14 cellular contexts compared by ENCODE assay signal in the genomic region with DNA sequence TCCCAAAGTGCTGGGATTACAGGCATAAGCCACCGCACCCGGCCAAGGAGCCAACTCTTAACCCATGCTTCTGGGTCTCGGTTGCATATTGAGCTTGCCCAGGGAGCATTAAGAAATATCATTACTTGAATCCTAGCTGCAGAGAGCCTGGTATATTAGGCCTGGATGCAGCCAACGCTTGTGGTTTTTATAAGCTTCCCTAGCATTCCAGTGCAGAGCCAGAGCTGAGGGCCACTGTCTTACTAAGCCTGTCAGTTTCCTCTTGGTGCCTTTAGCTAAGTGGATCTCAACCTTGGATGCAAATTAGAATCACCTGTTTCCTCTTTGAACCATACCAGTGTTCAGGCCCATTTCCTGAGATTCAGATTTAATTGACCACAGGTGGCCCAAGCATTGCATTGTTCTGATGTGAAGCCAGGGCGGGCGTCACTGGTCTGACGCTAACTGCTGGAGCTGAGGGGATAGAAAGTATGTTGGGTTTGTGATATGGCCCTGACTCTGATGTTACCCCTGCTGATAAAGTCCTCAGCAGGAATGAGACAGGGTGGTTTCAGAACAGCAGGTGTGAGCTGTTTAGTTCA.
DNase-seq lines count a peak whose midpoint lies in the region; ATAC-seq and TF ChIP-seq lines count a peak whose summit lies in the region.
"Had no signal": no experiment of that assay in that cellular context is flagged by ENCODE, and none has a peak within 500 bp of the region (broad histone marks: within the 10 kb centered on the region; RNA-seq: fewer than 3 reads in every experiment).

No MANE protein-coding gene starts in this region.

- TF ChIP-seq EP300 in suprapubic skin (IDR thresholded peaks at IDR 0.05): no peak

- H3K4me1 ChIP-seq in suprapubic skin: no peaks in the 10 kb centered on the region

- H3K27ac Mint-ChIP-seq in progenitor cell of endocrine pancreas: peak overlapping the region; percentile 16
- H3K27ac Mint-ChIP-seq: activated T-cell treated with anti-CD3 and anti-CD28 coated beads, Interleukin-2, amount 50 U/mL, for 24 hours; CD4-positive, CD25-positive, alpha-beta regulatory T cell had no signal

- TF ChIP-seq POLR2A in suprapubic skin (IDR thresholded peaks at IDR 0.05): no peak

- H3K36me3 ChIP-seq in suprapubic skin: no peaks in the 10 kb centered on the region
- H3K36me3 ChIP-seq: ovary had no signal

- DNase-seq in NCI-H748 (lab: John Stamatoyannopoulos, UW; ENCODE audit: unreplicated experiment) (peak; percentile 99), dermis blood vessel endothelial cell (peak; percentile 48), progenitor cell of endocrine pancreas (ENCODE audit: low spot score, unreplicated experiment) (no peak), NCI-H1092 (lab: John Stamatoyannopoulos, UW) (no peak), suprapubic skin (ENCODE audit: low spot score in 2 of 2) (no peak)
- no peak for DNase-seq in effector CD4-positive, alpha-beta T cell
- DNase-seq: activated CD4-positive, alpha-beta T cell treated with anti-CD3 and anti-CD28 coated beads for 48 hours; activated T-cell treated with anti-CD3 and anti-CD28 coated beads, Interleukin-2, amount 50 U/mL, for 24 hours; aorta; CD4-positive, CD25-positive, alpha-beta regulatory T cell; foreskin keratinocyte; ovary had no signal

- H3K27me3 Mint-ChIP-seq in progenitor cell of endocrine pancreas: no peaks in the 10 kb centered on the region
- H3K27me3 Mint-ChIP-seq: activated T-cell treated with anti-CD3 and anti-CD28 coated beads, Interleukin-2, amount 50 U/mL, for 24 hours; CD4-positive, CD25-positive, alpha-beta regulatory T cell had no signal

- H3K4me3 Mint-ChIP-seq in progenitor cell of endocrine pancreas (ENCODE audit: low read depth): no peak overlapping the region
- H3K4me3 Mint-ChIP-seq: activated T-cell treated with anti-CD3 and anti-CD28 coated beads, Interleukin-2, amount 50 U/mL, for 24 hours; CD4-positive, CD25-positive, alpha-beta regulatory T cell had no signal

- no peak for TF ChIP-seq CTCF in progenitor cell of endocrine pancreas (IDR thresholded peaks at IDR 0.05; ENCODE audit: unreplicated experiment)
- TF ChIP-seq CTCF in suprapubic skin (IDR thresholded peaks at IDR 0.05): no peak

- H3K27me3 ChIP-seq in suprapubic skin: no peaks in the 10 kb centered on the region
- H3K27me3 ChIP-seq: ovary had no signal

- H3K9me3 ChIP-seq in suprapubic skin: no peaks in the 10 kb centered on the region
- H3K9me3 ChIP-seq: ovary had no signal

- 77% methylated on average over 7 of the region's 7 CpGs for WGBS in suprapubic skin

- H3K36me3 Mint-ChIP-seq in progenitor cell of endocrine pancreas (ENCODE audit: insufficient read depth): no peaks in the 10 kb centered on the region
- H3K36me3 Mint-ChIP-seq: CD4-positive, CD25-positive, alpha-beta regulatory T cell had no signal

- no peak overlapping the region for H3K27ac ChIP-seq in suprapubic skin
- H3K27ac ChIP-seq: foreskin keratinocyte, ovary had no signal

- peak; percentile 51 for ATAC-seq in HG03159 (IDR thresholded peaks at IDR 0.05; ENCODE audit: unreplicated experiment)
- ATAC-seq in GM21529 (IDR thresholded peaks at IDR 0.05; ENCODE audit: unreplicated experiment): no peak
- ATAC-seq: foreskin keratinocyte had no signal

- peaks cover 15% of the 10 kb centered on the region for H3K4me1 Mint-ChIP-seq in progenitor cell of endocrine pancreas (ENCODE audit: low read depth)
- H3K4me1 Mint-ChIP-seq: CD4-positive, CD25-positive, alpha-beta regulatory T cell had no signal

- no peak overlapping the region for H3K4me3 ChIP-seq in suprapubic skin
- H3K4me3 ChIP-seq: ovary had no signal

- H3K9me3 Mint-ChIP-seq in progenitor cell of endocrine pancreas (ENCODE audit: low read depth): peaks cover 8% of the 10 kb centered on the region

Comparison
In these comparisons a context has a peak if more than half of its experiments do, and no peak if none do; other contexts are left out.
1. DNase-seq: peak in NCI-H748 (single experiment) and dermis blood vessel endothelial cell (single experiment); none in progenitor cell of endocrine pancreas (single experiment), NCI-H1092 (single experiment), effector CD4-positive, alpha-beta T cell (single experiment) and suprapubic skin (0 of 2).